ENCODE assay signal across 1 cellular context in the genomic region with DNA sequence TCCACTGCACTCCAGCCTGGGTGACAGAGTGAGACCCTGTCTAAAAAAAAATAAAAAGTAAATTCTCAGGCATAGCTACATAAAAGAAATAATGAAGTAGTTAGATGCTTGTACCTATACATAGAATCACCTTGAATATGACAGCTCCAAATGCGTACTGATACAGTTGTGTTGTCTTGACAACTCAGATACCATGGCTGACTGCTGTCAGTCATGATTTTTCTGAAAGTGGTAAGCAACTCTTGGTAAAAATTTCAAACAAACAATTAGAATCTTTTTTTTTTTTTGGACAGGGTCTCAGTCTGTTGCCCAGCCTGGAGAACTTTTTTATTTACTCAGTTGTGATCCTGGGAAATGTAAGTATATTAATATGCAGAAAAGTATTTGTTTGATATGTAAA.
TF ChIP-seq lines count a peak whose summit lies in the region.

No MANE protein-coding gene starts in this region.

TF ChIP-seq in K562, 482 proteins besides CTCF, POLR2A, EP300 and RAD21 (continued from another document):
- peak; percentile 68 for TF ChIP-seq RFX1 (IDR thresholded peaks at IDR 0.05)
- TF ChIP-seq ZNF655 (CRISPR knock-in tag; IDR thresholded peaks at IDR 0.05), result no peak
